ENCODE assay signal across 8 cellular contexts in the genomic region with DNA sequence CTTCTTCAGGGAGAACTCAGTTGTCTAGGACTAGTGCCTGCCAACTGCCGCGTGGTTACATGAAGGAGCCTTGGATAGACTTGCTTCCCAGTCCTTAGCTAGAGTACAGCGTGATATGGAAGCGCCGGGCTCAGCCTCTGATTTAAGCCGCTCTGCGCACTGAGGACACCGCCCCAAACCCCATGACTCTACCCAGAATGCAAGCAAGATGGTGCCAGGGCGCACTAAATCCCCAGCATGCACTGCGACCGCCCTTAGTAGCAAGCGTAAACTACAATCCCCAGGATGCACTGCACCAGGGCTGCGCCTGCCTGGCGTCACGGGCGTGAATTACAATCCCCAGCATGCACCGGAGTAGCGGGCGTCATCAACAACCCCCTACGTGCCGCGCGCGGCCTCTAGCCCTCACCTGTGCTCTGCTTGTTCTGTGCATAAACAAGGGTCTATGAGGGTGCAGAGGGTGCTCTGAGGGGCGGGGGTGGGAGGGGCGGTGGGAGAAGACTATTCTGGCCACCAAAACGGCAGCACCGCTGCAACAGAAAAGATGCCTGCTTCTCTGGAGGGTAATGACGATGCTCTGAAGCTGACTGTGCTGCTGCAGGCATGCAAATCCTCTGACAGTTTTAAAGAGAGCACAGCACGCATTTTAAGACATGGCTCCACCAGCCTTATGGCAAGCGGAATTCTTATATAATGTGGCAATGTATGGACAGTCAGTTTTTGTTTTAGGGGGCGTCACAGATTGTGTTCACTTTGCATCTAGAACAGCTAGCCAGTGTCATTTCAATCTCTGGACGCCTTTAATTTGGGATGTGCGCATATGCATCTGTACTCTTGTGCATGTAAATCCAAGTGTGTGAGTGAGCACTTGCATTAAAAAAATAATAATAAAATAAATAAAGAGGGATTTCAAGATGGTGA.
DNase-seq lines count a peak whose midpoint lies in the region; ATAC-seq lines count a peak whose summit lies in the region.

No MANE protein-coding gene starts in this region.

- peak overlapping the region; percentile 57 for H3K4me3 ChIP-seq in HUES48 (ENCODE audit: low read depth, low read length)

- DNase-seq in COLO829 (ENCODE audit: low spot score), result peak; percentile 78
- peak; percentile 99 for DNase-seq in SK-MEL-5 (ENCODE audit: low read depth, low spot score)
- peak; percentile 95 for DNase-seq in activated naive CD4-positive, alpha-beta T cell treated with anti-CD3 and anti-CD28 coated beads, Interleukin-2, amount 10 ng/mL, durations not matched to agents 7 days and 5 days
- peak; percentile 4 for DNase-seq in glomerular endothelial cell (ENCODE audit: extremely low read depth, low read depth, low spot score)
- DNase-seq in occipital lobe (lab: John Stamatoyannopoulos, UW), result peak; percentile 96
- DNase-seq in superior temporal gyrus (ENCODE audit: extremely low spot score), result peak; percentile 99

- H3K9me3 ChIP-seq in HUES48 (ENCODE audit: control insufficient read depth, insufficient read depth, low read length), result no peaks in the 10 kb centered on the region; the same call in 1 of the 2 replicates

- H3K4me1 Mint-ChIP-seq in activated naive CD4-positive, alpha-beta T cell treated with anti-CD3 and anti-CD28 coated beads, Interleukin-2, amount 10 ng/mL, durations not matched to agents 7 days and 5 days, result peaks cover 11% of the 10 kb centered on the region

- peak overlapping the region; percentile 88 for H3K27ac Mint-ChIP-seq in activated naive CD4-positive, alpha-beta T cell treated with anti-CD3 and anti-CD28 coated beads, Interleukin-2, amount 10 ng/mL, durations not matched to agents 7 days and 5 days

- in situ Hi-C loops in SK-MEL-5 (cut with HindIII; ENCODE audit: low pct_unique_long_range_greater_than_20kb, low sequenced_read_pairs), result no loop called here

- H3K27me3 ChIP-seq in HUES48 (ENCODE audit: control insufficient read depth, insufficient read depth, low read length), result no peaks in the 10 kb centered on the region

- peaks cover 9% of the 10 kb centered on the region for H3K9me3 Mint-ChIP-seq in activated naive CD4-positive, alpha-beta T cell treated with anti-CD3 and anti-CD28 coated beads, Interleukin-2, amount 10 ng/mL, durations not matched to agents 7 days and 5 days

- H3K36me3 ChIP-seq in HUES48 (ENCODE audit: control insufficient read depth, insufficient read depth, low read length), result no peaks in the 10 kb centered on the region

- peak overlapping the region; percentile 67 for H3K4me3 Mint-ChIP-seq in activated naive CD4-positive, alpha-beta T cell treated with anti-CD3 and anti-CD28 coated beads, Interleukin-2, amount 10 ng/mL, durations not matched to agents 7 days and 5 days

- 0 out of 2 replicates have a peak, but pooled peaks cover 3% of the 10 kb centered on the region for H3K4me1 ChIP-seq in HUES48 (ENCODE audit: control insufficient read depth, insufficient read depth, low read length)

- peaks cover 1% of the 10 kb centered on the region for H3K27me3 Mint-ChIP-seq in activated naive CD4-positive, alpha-beta T cell treated with anti-CD3 and anti-CD28 coated beads, Interleukin-2, amount 10 ng/mL, durations not matched to agents 7 days and 5 days

- no peak overlapping the region for H3K9ac ChIP-seq in HUES48 (ENCODE audit: low read depth, low read length)

- ATAC-seq in GM21381 (IDR thresholded peaks at IDR 0.05; ENCODE audit: unreplicated experiment), result peak; percentile 100

- peaks cover 6% of the 10 kb centered on the region for H3K36me3 Mint-ChIP-seq in activated naive CD4-positive, alpha-beta T cell treated with anti-CD3 and anti-CD28 coated beads, Interleukin-2, amount 10 ng/mL, durations not matched to agents 7 days and 5 days

- CTCF ChIA-PET in activated naive CD4-positive, alpha-beta T cell treated with anti-CD3 and anti-CD28 coated beads, Interleukin-2, amount 10 ng/mL, durations not matched to agents 7 days and 5 days (lab: Charles Lee), result no interaction called here

- no peak overlapping the region for H3K27ac ChIP-seq in HUES48 (ENCODE audit: low read depth, low read length)

Comparison
In these comparisons a context has a peak if more than half of its experiments do, and no peak if none do; other contexts are left out.
1. DNase-seq: peak in every context shown above with its lines; median percentile 99 in SK-MEL-5; 99 in superior temporal gyrus; 96 in occipital lobe; 95 in activated naive CD4-positive, alpha-beta T cell treated with anti-CD3 and anti-CD28 coated beads, Interleukin-2, amount 10 ng/mL, durations not matched to agents 7 days and 5 days; 78 in COLO829; 4 in glomerular endothelial cell.